8 cellular contexts compared by ENCODE assay signal in genomic region chr6:63174173-63174572, GRCh38. TPM values are rescaled to one million over a fixed set of nuclear protein-coding genes. Genes with fewer than 3 reads are reported as not detected.
"Had no signal": no experiment of that assay in that cellular context is flagged by ENCODE, and none has a peak within 500 bp of the region (broad histone marks: within the 10 kb centered on the region; RNA-seq: fewer than 3 reads in every experiment).

No MANE protein-coding gene starts in this region.

- ATAC-seq: K562 had no signal

- H3K4me2 ChIP-seq: KMS-11 had no signal

- DNase-seq: IMR-90, KBM-7, KG1 had no signal

- FAIRE-seq: HTR-8/SVneo, K562 had no signal

- H3K27ac ChIP-seq: HL-60, KMS-11 had no signal

- H3K4me3 ChIP-seq: K562 had no signal

- H3K9ac ChIP-seq: KMS-11 had no signal

RNA-seq across cellular contexts. Expression of gene FKBP1C, which starts 37.1 kb away (rescaled TPM):
- polyA plus RNA-seq: IgD-negative memory B cell had no signal
